Comparison of ENCODE assay signal across 18 cellular contexts in the genomic region with DNA sequence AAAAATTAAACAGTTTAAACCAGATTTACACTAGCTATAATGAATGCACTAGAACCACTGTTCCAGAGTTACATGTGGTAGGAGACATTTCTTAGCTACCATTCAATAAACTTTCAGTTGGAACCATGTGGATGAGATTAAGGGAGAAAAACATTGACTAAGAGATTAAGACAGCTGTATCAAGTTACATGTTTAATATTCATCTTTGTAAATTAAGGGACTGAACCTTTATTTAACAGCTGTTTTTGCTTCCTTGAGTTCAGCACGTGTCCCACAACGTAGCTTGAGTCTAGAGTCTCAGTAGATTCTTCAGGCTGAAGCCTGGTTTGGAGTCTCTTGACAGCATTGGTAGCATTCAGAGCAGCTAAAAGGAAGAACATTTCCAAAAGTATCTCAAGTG.
"Had no signal": no experiment of that assay in that cellular context is flagged by ENCODE, and none has a peak within 500 bp of the region (broad histone marks: within the 10 kb centered on the region; RNA-seq: fewer than 3 reads in every experiment).

No MANE protein-coding gene starts in this region.

- H2AFZ ChIP-seq: parathyroid adenoma had no signal

- H3K4me3 ChIP-seq: dorsolateral prefrontal cortex, sigmoid colon, spleen had no signal

- H3K27ac ChIP-seq: brain microvascular endothelial cell, dorsolateral prefrontal cortex, epithelial cell of prostate, parathyroid adenoma, sigmoid colon, spleen had no signal

- H3K4me1 Mint-ChIP-seq: endodermal cell had no signal

- H3K79me2 ChIP-seq: parathyroid adenoma had no signal

- ATAC-seq: activated CD8-positive, alpha-beta T cell treated with anti-CD3 and anti-CD28 coated beads, Interleukin-2, amount 10 ng/mL, durations not matched to agents 7 days and 5 days; activated T-cell treated with anti-CD3 and anti-CD28 coated beads, Interleukin-2, amount 50 U/mL, for 4 hours; left cardiac atrium; natural killer cell treated with Interleukin-12 subunit alpha and Interleukin-12 subunit beta and Interleukin-15 and Interleukin-18, amount 100 ng/mL, for 72 hours; stimulated activated naive B cell treated with anti-CD40 and anti-IgM and Interleukin-4, amounts not matched to agents 10 μg/mL and 1 μg/mL and 100 μg/mL, for 72 hours had no signal

- H3K9me3 Mint-ChIP-seq: natural killer cell treated with Interleukin-12 subunit alpha and Interleukin-12 subunit beta and Interleukin-15 and Interleukin-18, amount 100 ng/mL, for 72 hours had no signal

- H3K27me3 ChIP-seq: brain microvascular endothelial cell, dorsolateral prefrontal cortex, sigmoid colon, spleen had no signal

- H3K9ac ChIP-seq: parathyroid adenoma had no signal

- H3K4me3 Mint-ChIP-seq: activated CD4-positive, alpha-beta T cell treated with anti-CD3 and anti-CD28 coated beads, Interleukin-2, amount 10 ng/mL, durations not matched to agents 24 days and 14 days; activated CD8-positive, alpha-beta T cell treated with anti-CD3 and anti-CD28 coated beads, Interleukin-2, amount 10 ng/mL, durations not matched to agents 7 days and 5 days; activated naive CD4-positive, alpha-beta T cell treated with anti-CD3 and anti-CD28 coated beads for 36 hours; activated T-cell treated with anti-CD3 and anti-CD28 coated beads, Interleukin-2, amount 50 U/mL, for 4 hours; endodermal cell; natural killer cell treated with Interleukin-12 subunit alpha and Interleukin-12 subunit beta and Interleukin-15 and Interleukin-18, amount 100 ng/mL, for 72 hours; stimulated activated naive B cell treated with anti-CD40 and anti-IgM and Interleukin-4, amounts not matched to agents 10 μg/mL and 1 μg/mL and 100 μg/mL, for 72 hours; T-helper 1 cell treated with Interleukin-12 subunit alpha and Interleukin-12 subunit beta and Interleukin-4 antibody, amounts not matched to agents 30 μg/mL and 1 μg/mL, for 36 hours had no signal

- DNase-seq: activated CD4-positive, alpha-beta T cell treated with anti-CD3 and anti-CD28 coated beads, Interleukin-2, amount 10 ng/mL, durations not matched to agents 24 days and 14 days; activated CD8-positive, alpha-beta T cell treated with anti-CD3 and anti-CD28 coated beads, Interleukin-2, amount 10 ng/mL, durations not matched to agents 7 days and 5 days; activated naive CD4-positive, alpha-beta T cell treated with anti-CD3 and anti-CD28 coated beads for 36 hours; activated T-cell treated with anti-CD3 and anti-CD28 coated beads, Interleukin-2, amount 50 U/mL, for 4 hours; aorta; brain microvascular endothelial cell; central memory CD4-positive, alpha-beta T cell; dorsolateral prefrontal cortex; endodermal cell; left cardiac atrium; sigmoid colon; spleen; stimulated activated CD4-positive, alpha-beta T cell treated with anti-CD3 and anti-CD28 coated beads, Interleukin-4, amount 100 ng/mL, for 4 hours; stimulated activated naive B cell treated with anti-CD40 and anti-IgM and Interleukin-4, amounts not matched to agents 10 μg/mL and 1 μg/mL and 100 μg/mL, for 72 hours had no signal

- H3K9me3 ChIP-seq: sigmoid colon, spleen had no signal

- H3K27ac Mint-ChIP-seq: activated CD4-positive, alpha-beta T cell treated with anti-CD3 and anti-CD28 coated beads, Interleukin-2, amount 10 ng/mL, durations not matched to agents 24 days and 14 days; activated CD8-positive, alpha-beta T cell treated with anti-CD3 and anti-CD28 coated beads, Interleukin-2, amount 10 ng/mL, durations not matched to agents 7 days and 5 days; activated naive CD4-positive, alpha-beta T cell treated with anti-CD3 and anti-CD28 coated beads for 36 hours; endodermal cell; natural killer cell treated with Interleukin-12 subunit alpha and Interleukin-12 subunit beta and Interleukin-15 and Interleukin-18, amount 100 ng/mL, for 72 hours; stimulated activated naive B cell treated with anti-CD40 and anti-IgM and Interleukin-4, amounts not matched to agents 10 μg/mL and 1 μg/mL and 100 μg/mL, for 72 hours; T-helper 1 cell treated with Interleukin-12 subunit alpha and Interleukin-12 subunit beta and Interleukin-4 antibody, amounts not matched to agents 30 μg/mL and 1 μg/mL, for 36 hours had no signal

- H3K4me1 ChIP-seq: parathyroid adenoma, sigmoid colon, spleen had no signal

- H3K27me3 Mint-ChIP-seq: activated CD4-positive, alpha-beta T cell treated with anti-CD3 and anti-CD28 coated beads, Interleukin-2, amount 10 ng/mL, durations not matched to agents 24 days and 14 days; natural killer cell treated with Interleukin-12 subunit alpha and Interleukin-12 subunit beta and Interleukin-15 and Interleukin-18, amount 100 ng/mL, for 72 hours; stimulated activated naive B cell treated with anti-CD40 and anti-IgM and Interleukin-4, amounts not matched to agents 10 μg/mL and 1 μg/mL and 100 μg/mL, for 72 hours had no signal
